Comparison of ENCODE assay signal across 24 cellular contexts in genomic region chr15:101114610-101115009, GRCh38.
"Had no signal": no experiment of that assay in that cellular context is flagged by ENCODE, and none has a peak within 500 bp of the region (broad histone marks: within the 10 kb centered on the region; RNA-seq: fewer than 3 reads in every experiment).

No MANE protein-coding gene starts in this region.

- H3K4me1 ChIP-seq: body of pancreas, Peyer's patch had no signal

- ATAC-seq: activated CD8-positive, alpha-beta memory T cell treated with anti-CD3 and anti-CD28 coated beads, Interleukin-2, amount 10 ng/mL, durations not matched to agents 7 days and 5 days; activated naive CD8-positive, alpha-beta T cell treated with anti-CD3 and anti-CD28 coated beads, Interleukin-2, amount 50 U/mL, for 24 hours; body of pancreas; T-helper 17 cell had no signal

- H3K27me3 ChIP-seq: ascending aorta, body of pancreas, MG63, Peyer's patch had no signal

- H3K4me3 ChIP-seq: ascending aorta, body of pancreas, MG63, Peyer's patch had no signal

- H3K27ac ChIP-seq: ascending aorta, body of pancreas, Peyer's patch had no signal

- H3K36me3 ChIP-seq: ascending aorta, MG63, Peyer's patch had no signal

- H3K9me3 ChIP-seq: ascending aorta, body of pancreas, MG63, Peyer's patch had no signal

- DNase-seq: activated B cell treated with CpG ODN at 0.5 μM for 24 hours; activated CD4-positive, alpha-beta T cell treated with anti-CD3 and anti-CD28 coated beads for 1 hour; activated CD4-positive, alpha-beta T cell treated with anti-CD3 and anti-CD28 coated beads, Interleukin-2, amount 10 ng/mL, durations not matched to agents 24 days and 14 days; activated CD4-positive, alpha-beta T cell treated with anti-CD3 and anti-CD28 coated beads, Interleukin-2, amount 50 U/mL, for 48 hours; activated CD8-positive, alpha-beta memory T cell treated with anti-CD3 and anti-CD28 coated beads, Interleukin-2, amount 10 ng/mL, durations not matched to agents 7 days and 5 days; activated effector memory CD4-positive, alpha-beta T cell treated with Interleukin-2 at 50 U/mL for 16 hours; activated naive CD4-positive, alpha-beta T cell; activated naive CD8-positive, alpha-beta T cell treated with anti-CD3 and anti-CD28 coated beads, Interleukin-2, amount 50 U/mL, for 24 hours; activated T-cell treated with anti-CD3 and anti-CD28 coated beads, Interleukin-2, amount 50 U/mL, for 24 hours; amniotic stem cell; body of pancreas; MG63; MV-4-11; NCI-H1105; NCI-H1436; NCI-H1694 treated with DMSO at 0.1 percent for 48 hours; NCI-H2081; NCI-H510A treated with DMSO at 0.1 percent for 48 hours; NCI-H69; Peyer's patch; SIG-M5; T-helper 17 cell; T-helper 9 cell had no signal
